In genomic region chr3:111809196-111809595, GRCh38 we compare ENCODE assay signal across 1 cellular context.
TF ChIP-seq lines count a peak whose summit lies in the region.

No MANE protein-coding gene starts in this region.

TF ChIP-seq in HepG2, 621 proteins besides CTCF, POLR2A, EP300 and RAD21 (continued from another document):
- TF ChIP-seq, protein P1, sequence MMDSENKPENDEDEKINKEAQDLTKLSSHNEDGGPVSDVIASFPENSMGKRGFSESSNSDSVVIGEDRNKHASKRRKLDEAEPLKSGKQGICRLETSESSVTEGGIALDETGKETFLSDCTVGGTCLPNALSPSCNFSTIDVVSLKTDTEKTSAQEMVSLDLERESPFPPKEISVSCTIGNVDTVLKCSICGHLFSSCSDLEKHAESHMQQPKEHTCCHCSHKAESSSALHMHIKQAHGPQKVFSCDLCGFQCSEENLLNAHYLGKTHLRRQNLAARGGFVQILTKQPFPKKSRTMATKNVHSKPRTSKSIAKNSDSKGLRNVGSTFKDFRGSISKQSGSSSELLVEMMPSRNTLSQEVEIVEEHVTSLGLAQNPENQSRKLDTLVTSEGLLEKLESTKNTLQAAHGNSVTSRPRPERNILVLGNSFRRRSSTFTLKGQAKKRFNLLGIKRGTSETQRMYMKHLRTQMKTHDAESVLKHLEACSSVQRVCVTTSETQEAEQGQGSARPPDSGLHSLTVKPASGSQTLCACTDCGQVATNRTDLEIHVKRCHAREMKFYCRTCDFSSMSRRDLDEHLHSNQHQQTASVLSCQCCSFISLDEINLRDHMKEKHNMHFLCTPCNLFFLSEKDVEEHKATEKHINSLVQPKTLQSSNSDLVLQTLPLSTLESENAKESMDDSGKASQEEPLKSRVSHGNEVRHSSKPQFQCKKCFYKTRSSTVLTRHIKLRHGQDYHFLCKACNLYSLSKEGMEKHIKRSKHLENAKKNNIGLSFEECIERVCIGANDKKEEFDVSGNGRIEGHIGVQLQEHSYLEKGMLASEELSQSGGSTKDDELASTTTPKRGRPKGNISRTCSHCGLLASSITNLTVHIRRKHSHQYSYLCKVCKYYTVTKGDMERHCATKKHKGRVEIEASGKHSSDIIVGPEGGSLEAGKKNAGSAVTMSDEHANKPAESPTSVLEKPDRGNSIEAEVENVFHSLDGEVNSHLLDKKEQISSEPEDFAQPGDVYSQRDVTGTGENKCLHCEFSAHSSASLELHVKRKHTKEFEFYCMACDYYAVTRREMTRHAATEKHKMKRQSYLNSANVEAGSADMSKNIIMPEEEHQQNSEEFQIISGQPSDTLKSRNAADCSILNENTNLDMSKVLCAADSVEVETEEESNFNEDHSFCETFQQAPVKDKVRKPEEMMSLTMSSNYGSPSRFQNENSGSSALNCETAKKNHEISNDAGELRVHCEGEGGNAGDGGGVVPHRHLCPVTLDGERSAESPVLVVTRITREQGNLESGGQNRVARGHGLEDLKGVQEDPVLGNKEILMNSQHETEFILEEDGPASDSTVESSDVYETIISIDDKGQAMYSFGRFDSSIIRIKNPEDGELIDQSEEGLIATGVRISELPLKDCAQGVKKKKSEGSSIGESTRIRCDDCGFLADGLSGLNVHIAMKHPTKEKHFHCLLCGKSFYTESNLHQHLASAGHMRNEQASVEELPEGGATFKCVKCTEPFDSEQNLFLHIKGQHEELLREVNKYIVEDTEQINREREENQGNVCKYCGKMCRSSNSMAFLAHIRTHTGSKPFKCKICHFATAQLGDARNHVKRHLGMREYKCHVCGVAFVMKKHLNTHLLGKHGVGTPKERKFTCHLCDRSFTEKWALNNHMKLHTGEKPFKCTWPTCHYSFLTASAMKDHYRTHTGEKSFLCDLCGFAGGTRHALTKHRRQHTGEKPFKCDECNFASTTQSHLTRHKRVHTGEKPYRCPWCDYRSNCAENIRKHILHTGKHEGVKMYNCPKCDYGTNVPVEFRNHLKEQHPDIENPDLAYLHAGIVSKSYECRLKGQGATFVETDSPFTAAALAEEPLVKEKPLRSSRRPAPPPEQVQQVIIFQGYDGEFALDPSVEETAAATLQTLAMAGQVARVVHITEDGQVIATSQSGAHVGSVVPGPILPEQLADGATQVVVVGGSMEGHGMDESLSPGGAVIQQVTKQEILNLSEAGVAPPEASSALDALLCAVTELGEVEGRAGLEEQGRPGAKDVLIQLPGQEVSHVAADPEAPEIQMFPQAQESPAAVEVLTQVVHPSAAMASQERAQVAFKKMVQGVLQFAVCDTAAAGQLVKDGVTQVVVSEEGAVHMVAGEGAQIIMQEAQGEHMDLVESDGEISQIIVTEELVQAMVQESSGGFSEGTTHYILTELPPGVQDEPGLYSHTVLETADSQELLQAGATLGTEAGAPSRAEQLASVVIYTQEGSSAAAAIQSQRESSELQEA (CRISPR knock-in tag; IDR thresholded peaks at IDR 0.05; ENCODE audit: not compliant biosample characterization): no peak
- no peak for TF ChIP-seq XBP1 (CRISPR knock-in tag; IDR thresholded peaks at IDR 0.05)
- TF ChIP-seq MYC (CRISPR knock-in tag; IDR thresholded peaks at IDR 0.05; ENCODE audit: borderline replicate concordance): no peak
- TF ChIP-seq NFYB (CRISPR knock-in tag; IDR thresholded peaks at IDR 0.05): no peak
- TF ChIP-seq FOXP4 (CRISPR knock-in tag; IDR thresholded peaks at IDR 0.05): no peak
- TF ChIP-seq TP53 (CRISPR knock-in tag; conservative IDR thresholded peaks at IDR 0.05): no peak
- no peak for TF ChIP-seq ZNF317 (CRISPR knock-in tag; IDR thresholded peaks at IDR 0.05)
- no peak for TF ChIP-seq TBX2 (CRISPR knock-in tag; IDR thresholded peaks at IDR 0.05; ENCODE audit: borderline replicate concordance)
- no peak for TF ChIP-seq ZNF839 (CRISPR knock-in tag; IDR thresholded peaks at IDR 0.05; ENCODE audit: borderline replicate concordance)
- TF ChIP-seq ZNF564 (CRISPR knock-in tag; IDR thresholded peaks at IDR 0.05): no peak
TF ChIP-seq in HepG2: peak in this region for 0.
